Comparison of ENCODE assay signal across 17 cellular contexts in the genomic region with DNA sequence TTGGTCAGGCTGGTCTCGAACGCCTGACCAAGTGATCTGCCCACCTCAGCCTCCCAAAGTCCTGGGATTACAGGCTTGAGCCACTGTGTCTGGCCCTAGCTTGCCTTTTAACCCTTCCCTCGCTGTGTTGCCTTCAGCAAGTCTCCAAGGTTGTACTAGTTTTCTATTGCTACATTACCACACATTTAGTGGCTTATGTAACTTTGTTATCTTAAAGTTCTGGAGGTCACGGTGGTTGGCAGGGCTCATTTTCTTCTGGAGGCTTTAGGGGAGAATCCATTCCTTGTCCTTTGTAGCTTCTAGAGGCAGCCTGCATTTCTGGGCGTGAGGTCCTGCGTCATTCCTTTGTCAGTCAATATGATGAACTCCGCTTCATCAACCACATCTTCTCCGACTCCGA. TPM values are rescaled to one million over a fixed set of nuclear protein-coding genes. Genes with fewer than 3 reads are reported as not detected.
DNase-seq lines count a peak whose midpoint lies in the region; ATAC-seq and TF ChIP-seq lines count a peak whose summit lies in the region.
"Had no signal": no experiment of that assay in that cellular context is flagged by ENCODE, and none has a peak within 500 bp of the region (broad histone marks: within the 10 kb centered on the region; RNA-seq: fewer than 3 reads in every experiment).

No MANE protein-coding gene starts in this region.

- no peak overlapping the region for H3K9ac ChIP-seq in GM23248

- H3K9me3 Mint-ChIP-seq in progenitor cell of endocrine pancreas (ENCODE audit: low read depth) = no peaks in the 10 kb centered on the region
- H3K9me3 Mint-ChIP-seq: IgD-negative memory B cell had no signal

- H3K27me3 ChIP-seq in right cardiac atrium (ENCODE audit: control insufficient read depth, insufficient read depth) (no peaks in the 10 kb centered on the region), right atrium auricular region (no peaks in the 10 kb centered on the region), body of pancreas (no peaks in the 10 kb centered on the region), GM23248 (replicated peaks; ENCODE audit: insufficient read depth) (no peaks in the 10 kb centered on the region)
- H3K27me3 ChIP-seq: SJSA1 had no signal

- no peaks in the 10 kb centered on the region for H3K27me3 Mint-ChIP-seq in progenitor cell of endocrine pancreas
- H3K27me3 Mint-ChIP-seq: IgD-negative memory B cell had no signal

- H3K27ac ChIP-seq in right cardiac atrium (ENCODE audit: low read length) (no peak overlapping the region), right atrium auricular region (no peak overlapping the region), body of pancreas (peak overlapping the region in 2 of 4 donors; percentile 5 to 34), GM23248 (no peak overlapping the region)
- H3K27ac ChIP-seq: SJSA1 had no signal

- DNase-seq in right cardiac atrium = peak in 2 of 3 donors; percentile 10 to 31
- no peak for DNase-seq in right atrium auricular region (ENCODE audit: low spot score)
- peak; percentile 28 to 62 (median 40) for DNase-seq in body of pancreas
- DNase-seq in progenitor cell of endocrine pancreas (ENCODE audit: low spot score, unreplicated experiment) = no peak
- no peak for DNase-seq in GM23248
- DNase-seq in NCI-H2081 treated with DMSO at 0.1 percent for 48 hours (lab: John Stamatoyannopoulos, UW) = no peak
- DNase-seq: COR-L47, DMS79, NCI-H1105 treated with DMSO at 0.1 percent for 48 hours, NCI-H1694 treated with DMSO at 0.1 percent for 48 hours, NCI-H446, NCI-H526 had no signal

- intact Hi-C loops in right cardiac atrium (cut with DNase I) (no loop called here), body of pancreas (cut with DNase I) (no loop called here)

- H3K79me2 ChIP-seq in GM23248 (ENCODE audit: insufficient read depth) = peaks cover 16% of the 10 kb centered on the region

- in situ Hi-C loops in GM23248 (cut with MboI) = no loop called here

- no peak overlapping the region for H3K4me3 Mint-ChIP-seq in progenitor cell of endocrine pancreas (ENCODE audit: low read depth)
- H3K4me3 Mint-ChIP-seq: CD14-positive monocyte had no signal

- no peaks in the 10 kb centered on the region for H4K20me1 ChIP-seq in GM23248 (ENCODE audit: insufficient read depth)

- no peaks in the 10 kb centered on the region for H3K36me3 Mint-ChIP-seq in progenitor cell of endocrine pancreas (ENCODE audit: insufficient read depth)
- H3K36me3 Mint-ChIP-seq: CD14-positive monocyte, IgD-negative memory B cell had no signal

- H3K9me3 ChIP-seq in right cardiac atrium (ENCODE audit: control insufficient read depth, low read length) = no peaks in the 10 kb centered on the region
- H3K9me3 ChIP-seq in right atrium auricular region = no peaks in the 10 kb centered on the region
- no peaks in the 10 kb centered on the region for H3K9me3 ChIP-seq in body of pancreas
- H3K9me3 ChIP-seq in GM23248 (ENCODE audit: low read depth) = no peaks in the 10 kb centered on the region
- H3K9me3 ChIP-seq: SJSA1 had no signal

- 77% methylated on average over 9 of the region's 9 CpGs for WGBS in right cardiac atrium
- WGBS in body of pancreas, 2 donors = 53 to 58% methylated on average over 9 of the region's 9 CpGs
- 85 to 86% methylated on average over 9 of the region's 9 CpGs for WGBS in GM23248 (ENCODE audit: low coverage in 1 of 2, low lambda C conversion rate in 2 of 2, missing lambda C conversion rate in 2 of 2), 2 experiments

- no peak for ATAC-seq in right cardiac atrium
- no peak for ATAC-seq in body of pancreas
- ATAC-seq in HG03139 (IDR thresholded peaks at IDR 0.05; ENCODE audit: unreplicated experiment) = no peak
- ATAC-seq: Right ventricle myocardium inferior had no signal

- TF ChIP-seq CTCF in right atrium auricular region (IDR thresholded peaks at IDR 0.05) (no peak), body of pancreas (IDR thresholded peaks at IDR 0.05) (no peak), progenitor cell of endocrine pancreas (IDR thresholded peaks at IDR 0.05; ENCODE audit: unreplicated experiment) (no peak)

- peaks cover 5% of the 10 kb centered on the region for H3K4me1 ChIP-seq in right cardiac atrium (ENCODE audit: control insufficient read depth, insufficient read depth, low read length)
- peaks cover 0 to 19% of the 10 kb centered on the region in 2 donors for H3K4me1 ChIP-seq in right atrium auricular region
- peaks cover 28% of the 10 kb centered on the region for H3K4me1 ChIP-seq in body of pancreas
- H3K4me1 ChIP-seq in GM23248 (ENCODE audit: insufficient read depth) = peaks cover 8% of the 10 kb centered on the region; the same call in 1 of the 2 replicates

- H3K4me3 ChIP-seq in right cardiac atrium (ENCODE audit: low read length) (no peak overlapping the region), right atrium auricular region (no peak overlapping the region), body of pancreas (no peak overlapping the region), GM23248 (no peak overlapping the region)
- H3K4me3 ChIP-seq: SJSA1 had no signal

- no peaks in the 10 kb centered on the region for H3K9me2 ChIP-seq in GM23248 (ENCODE audit: insufficient read depth)

- H2AFZ ChIP-seq in GM23248 = no peak overlapping the region

- H3K36me3 ChIP-seq in right atrium auricular region (no peaks in the 10 kb centered on the region), body of pancreas (replicated peaks in 1 of 2; ENCODE audit: insufficient read depth in 1 of 2, low read depth in 2 of 2) (no peaks in the 10 kb centered on the region), GM23248 (ENCODE audit: low read depth) (no peaks in the 10 kb centered on the region)

- H3K4me2 ChIP-seq in GM23248 (ENCODE audit: unreplicated experiment) = no peak overlapping the region

- peaks cover 23% of the 10 kb centered on the region for H3K4me1 Mint-ChIP-seq in progenitor cell of endocrine pancreas (ENCODE audit: low read depth)

- peaks cover 19% of the 10 kb centered on the region for H3F3A ChIP-seq in GM23248 (ENCODE audit: insufficient read depth)

- peak overlapping the region; percentile 10 for H3K27ac Mint-ChIP-seq in progenitor cell of endocrine pancreas
- H3K27ac Mint-ChIP-seq: CD14-positive monocyte had no signal

- no peak for TF ChIP-seq POLR2A in body of pancreas (IDR thresholded peaks at IDR 0.05)

RNA-seq across cellular contexts. Expression of gene PRRC2B, which starts 2.9 kb away (rescaled TPM):
- total RNA-seq in right cardiac atrium (100 to 1,000 TPM; 137 to 175 (median 149) TPM), right atrium auricular region (100 to 1,000 TPM in 1 of 2 donors, 10 to 100 TPM in 1; 76.7 to 120 TPM), body of pancreas (100 to 1,000 TPM in 1 of 2 donors, 10 to 100 TPM in 1; 78.3 to 177 TPM), progenitor cell of endocrine pancreas (416 and 460 TPM in 2 replicates)
- polyA plus RNA-seq in right cardiac atrium (78.1 TPM), GM23248 (2016; fragmentation: Nextera tagmentation; extraction: Ambion mirVana) (25.2 and 30.9 TPM in 2 replicates)
- 53.7 and 68.3 TPM in 2 replicates for total RNA-seq in GM23248 (2014; rRNA removed; shearing (Covaris generic))

Comparison
In these comparisons a context has a peak if more than half of its experiments do, and no peak if none do; other contexts are left out.
1. DNase-seq: peak in right cardiac atrium (2 of 3) and body of pancreas (4 of 4); none in right atrium auricular region (single experiment), progenitor cell of endocrine pancreas (single experiment), GM23248 (single experiment) and NCI-H2081 treated with DMSO at 0.1 percent for 48 hours (single experiment).